Comparison of ENCODE assay signal across 19 cellular contexts in genomic region chr2:59947917-59948534, GRCh38.
"Had no signal": no experiment of that assay in that cellular context is flagged by ENCODE, and none has a peak within 500 bp of the region (broad histone marks: within the 10 kb centered on the region; RNA-seq: fewer than 3 reads in every experiment).

No MANE protein-coding gene starts in this region.

- H3K27ac ChIP-seq: ascending aorta, breast epithelium, coronary artery, left ventricle myocardium inferior, spleen, thoracic aorta, upper lobe of left lung had no signal

- H3K4me1 ChIP-seq: ascending aorta, breast epithelium, left ventricle myocardium inferior, spleen, upper lobe of left lung had no signal

- DNase-seq: activated CD4-positive, alpha-beta memory T cell treated with anti-CD3 and anti-CD28 coated beads, Interleukin-2, amount 10 ng/mL, durations not matched to agents 7 days and 5 days; activated CD4-positive, alpha-beta T cell treated with anti-CD3 and anti-CD28 coated beads for 48 hours; activated CD4-positive, CD25-positive, alpha-beta regulatory T cell; activated CD8-positive, alpha-beta memory T cell treated with anti-CD3 and anti-CD28 coated beads, Interleukin-2, amount 50 U/mL, for 4 hours; activated naive CD4-positive, alpha-beta T cell treated with anti-CD3 and anti-CD28 coated beads, Interleukin-2, amount 10 ng/mL, durations not matched to agents 7 days and 5 days; activated T-cell treated with anti-CD3 and anti-CD28 coated beads, Interleukin-2, amount 50 U/mL, for 4 hours; erythroblast; left ventricle myocardium inferior; mammary epithelial cell; spleen; stimulated activated CD4-positive, alpha-beta T cell treated with anti-CD3 and anti-CD28 coated beads, Interleukin-4, amount 100 ng/mL, for 4 hours; stimulated activated naive B cell treated with anti-CD40 and anti-IgM and Interleukin-4, amounts not matched to agents 10 μg/mL and 1 μg/mL and 100 μg/mL, for 72 hours; T-helper 1 cell; T-helper 9 cell; upper lobe of left lung had no signal

- H3K36me3 ChIP-seq: ascending aorta, breast epithelium, left ventricle myocardium inferior, spleen, thoracic aorta, upper lobe of left lung had no signal

- H3K4me3 ChIP-seq: ascending aorta, breast epithelium, coronary artery, left ventricle myocardium inferior, spleen, thoracic aorta, upper lobe of left lung had no signal

- H3K9me3 ChIP-seq: ascending aorta, breast epithelium, left ventricle myocardium inferior, spleen, thoracic aorta, upper lobe of left lung had no signal

- H3K27me3 ChIP-seq: ascending aorta, breast epithelium, spleen, upper lobe of left lung had no signal
